1 cellular context compared by ENCODE assay signal in genomic region chr7:137934176-137934826, GRCh38.
A peak's percentile ranks its signal among the peaks of the same experiment; 100 is the strongest.
TF ChIP-seq lines count a peak whose summit lies in the region.

No MANE protein-coding gene starts in this region.

TF ChIP-seq in K562, 482 proteins besides CTCF, POLR2A, EP300 and RAD21 (continued from another document and continues in another):
- TF ChIP-seq, protein P1, sequence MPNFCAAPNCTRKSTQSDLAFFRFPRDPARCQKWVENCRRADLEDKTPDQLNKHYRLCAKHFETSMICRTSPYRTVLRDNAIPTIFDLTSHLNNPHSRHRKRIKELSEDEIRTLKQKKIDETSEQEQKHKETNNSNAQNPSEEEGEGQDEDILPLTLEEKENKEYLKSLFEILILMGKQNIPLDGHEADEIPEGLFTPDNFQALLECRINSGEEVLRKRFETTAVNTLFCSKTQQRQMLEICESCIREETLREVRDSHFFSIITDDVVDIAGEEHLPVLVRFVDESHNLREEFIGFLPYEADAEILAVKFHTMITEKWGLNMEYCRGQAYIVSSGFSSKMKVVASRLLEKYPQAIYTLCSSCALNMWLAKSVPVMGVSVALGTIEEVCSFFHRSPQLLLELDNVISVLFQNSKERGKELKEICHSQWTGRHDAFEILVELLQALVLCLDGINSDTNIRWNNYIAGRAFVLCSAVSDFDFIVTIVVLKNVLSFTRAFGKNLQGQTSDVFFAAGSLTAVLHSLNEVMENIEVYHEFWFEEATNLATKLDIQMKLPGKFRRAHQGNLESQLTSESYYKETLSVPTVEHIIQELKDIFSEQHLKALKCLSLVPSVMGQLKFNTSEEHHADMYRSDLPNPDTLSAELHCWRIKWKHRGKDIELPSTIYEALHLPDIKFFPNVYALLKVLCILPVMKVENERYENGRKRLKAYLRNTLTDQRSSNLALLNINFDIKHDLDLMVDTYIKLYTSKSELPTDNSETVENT (CRISPR knock-in tag; IDR thresholded peaks at IDR 0.05) = no peak
- TF ChIP-seq MBD2 (IDR thresholded peaks at IDR 0.05; ENCODE audit: borderline replicate concordance, low read depth) (no peak), ZNF143 (CRISPR knock-in tag; IDR thresholded peaks at IDR 0.05) (no peak), RAD51 (IDR thresholded peaks at IDR 0.05; ENCODE audit: borderline replicate concordance, low read depth) (no peak), SP1 (CRISPR knock-in tag; IDR thresholded peaks at IDR 0.05) (no peak), CBFA2T3 (IDR thresholded peaks at IDR 0.05) (0 out of 2 replicates have a peak, but pooled peaks have one; percentile 23), BMI1 (IDR thresholded peaks at IDR 0.05; ENCODE audit: low read length) (no peak), XRCC4 (IDR thresholded peaks at IDR 0.05; ENCODE audit: extremely low read depth, insufficient read depth, insufficient read length) (no peak), ZNF584 (CRISPR knock-in tag; IDR thresholded peaks at IDR 0.05; ENCODE audit: low read depth) (no peak), CC2D1A (IDR thresholded peaks at IDR 0.05) (no peak), TEAD2 (tag; IDR thresholded peaks at IDR 0.05) (peak; percentile 29; the same call in 1 of the 2 replicates), HDAC6 (IDR thresholded peaks at IDR 0.05; ENCODE audit: low read depth, low read length) (no peak), NELFE (IDR thresholded peaks at IDR 0.05; ENCODE audit: insufficient read depth, insufficient read length) (no peak), NFYB (IDR thresholded peaks at IDR 0.05; ENCODE audit: extremely low read depth, insufficient read length) (no peak), U2AF2 (optimal IDR thresholded peaks at IDR 0.05; ENCODE audit: low read depth, low read length) (no peak), SRSF3 (IDR thresholded peaks at IDR 0.05; ENCODE audit: insufficient read depth, low read length) (no peak), HDAC1 (IDR thresholded peaks at IDR 0.05) (no peak), ETV1 (tag; conservative IDR thresholded peaks at IDR 0.05; ENCODE audit: low read depth) (no peak), SMARCE1 (IDR thresholded peaks at IDR 0.05) (no peak), KDM4B (IDR thresholded peaks at IDR 0.05; ENCODE audit: borderline replicate concordance in 2 of 2, low read depth in 1 of 2) (no peak), ZBTB17 (CRISPR knock-in tag; IDR thresholded peaks at IDR 0.05) (no peak), GATAD2A (IDR thresholded peaks at IDR 0.05) (no peak), CCAR2 (IDR thresholded peaks at IDR 0.05; ENCODE audit: low read depth, low read length) (no peak), ZBTB33 (CRISPR knock-in tag; IDR thresholded peaks at IDR 0.05) (peak; percentile 52; the same call in 1 of the 2 replicates), MYC (IDR thresholded peaks at IDR 0.05; ENCODE audit: low read depth, low read length) (peak; percentile 62; the same call in 1 of the 2 replicates), MYC (CRISPR knock-in tag; IDR thresholded peaks at IDR 0.05; ENCODE audit: borderline replicate concordance, low read depth) (no peak), CBX5 (IDR thresholded peaks at IDR 0.05; ENCODE audit: borderline replicate concordance, low read depth) (no peak), TAF1 (IDR thresholded peaks at IDR 0.05; ENCODE audit: control insufficient read depth, extremely low read depth, insufficient read depth, low read length, severe bottlenecking) (no peak), SREBF2 (CRISPR knock-in tag; IDR thresholded peaks at IDR 0.05) (no peak), SRSF7 (optimal IDR thresholded peaks at IDR 0.05; ENCODE audit: low read depth, low read length) (no peak), ZKSCAN1 (IDR thresholded peaks at IDR 0.05; ENCODE audit: low read depth, low read length) (no peak), NCOA6 (IDR thresholded peaks at IDR 0.05) (no peak), RERE (CRISPR knock-in tag; IDR thresholded peaks at IDR 0.05; ENCODE audit: borderline replicate concordance) (no peak)
- TF ChIP-seq, protein P2, sequence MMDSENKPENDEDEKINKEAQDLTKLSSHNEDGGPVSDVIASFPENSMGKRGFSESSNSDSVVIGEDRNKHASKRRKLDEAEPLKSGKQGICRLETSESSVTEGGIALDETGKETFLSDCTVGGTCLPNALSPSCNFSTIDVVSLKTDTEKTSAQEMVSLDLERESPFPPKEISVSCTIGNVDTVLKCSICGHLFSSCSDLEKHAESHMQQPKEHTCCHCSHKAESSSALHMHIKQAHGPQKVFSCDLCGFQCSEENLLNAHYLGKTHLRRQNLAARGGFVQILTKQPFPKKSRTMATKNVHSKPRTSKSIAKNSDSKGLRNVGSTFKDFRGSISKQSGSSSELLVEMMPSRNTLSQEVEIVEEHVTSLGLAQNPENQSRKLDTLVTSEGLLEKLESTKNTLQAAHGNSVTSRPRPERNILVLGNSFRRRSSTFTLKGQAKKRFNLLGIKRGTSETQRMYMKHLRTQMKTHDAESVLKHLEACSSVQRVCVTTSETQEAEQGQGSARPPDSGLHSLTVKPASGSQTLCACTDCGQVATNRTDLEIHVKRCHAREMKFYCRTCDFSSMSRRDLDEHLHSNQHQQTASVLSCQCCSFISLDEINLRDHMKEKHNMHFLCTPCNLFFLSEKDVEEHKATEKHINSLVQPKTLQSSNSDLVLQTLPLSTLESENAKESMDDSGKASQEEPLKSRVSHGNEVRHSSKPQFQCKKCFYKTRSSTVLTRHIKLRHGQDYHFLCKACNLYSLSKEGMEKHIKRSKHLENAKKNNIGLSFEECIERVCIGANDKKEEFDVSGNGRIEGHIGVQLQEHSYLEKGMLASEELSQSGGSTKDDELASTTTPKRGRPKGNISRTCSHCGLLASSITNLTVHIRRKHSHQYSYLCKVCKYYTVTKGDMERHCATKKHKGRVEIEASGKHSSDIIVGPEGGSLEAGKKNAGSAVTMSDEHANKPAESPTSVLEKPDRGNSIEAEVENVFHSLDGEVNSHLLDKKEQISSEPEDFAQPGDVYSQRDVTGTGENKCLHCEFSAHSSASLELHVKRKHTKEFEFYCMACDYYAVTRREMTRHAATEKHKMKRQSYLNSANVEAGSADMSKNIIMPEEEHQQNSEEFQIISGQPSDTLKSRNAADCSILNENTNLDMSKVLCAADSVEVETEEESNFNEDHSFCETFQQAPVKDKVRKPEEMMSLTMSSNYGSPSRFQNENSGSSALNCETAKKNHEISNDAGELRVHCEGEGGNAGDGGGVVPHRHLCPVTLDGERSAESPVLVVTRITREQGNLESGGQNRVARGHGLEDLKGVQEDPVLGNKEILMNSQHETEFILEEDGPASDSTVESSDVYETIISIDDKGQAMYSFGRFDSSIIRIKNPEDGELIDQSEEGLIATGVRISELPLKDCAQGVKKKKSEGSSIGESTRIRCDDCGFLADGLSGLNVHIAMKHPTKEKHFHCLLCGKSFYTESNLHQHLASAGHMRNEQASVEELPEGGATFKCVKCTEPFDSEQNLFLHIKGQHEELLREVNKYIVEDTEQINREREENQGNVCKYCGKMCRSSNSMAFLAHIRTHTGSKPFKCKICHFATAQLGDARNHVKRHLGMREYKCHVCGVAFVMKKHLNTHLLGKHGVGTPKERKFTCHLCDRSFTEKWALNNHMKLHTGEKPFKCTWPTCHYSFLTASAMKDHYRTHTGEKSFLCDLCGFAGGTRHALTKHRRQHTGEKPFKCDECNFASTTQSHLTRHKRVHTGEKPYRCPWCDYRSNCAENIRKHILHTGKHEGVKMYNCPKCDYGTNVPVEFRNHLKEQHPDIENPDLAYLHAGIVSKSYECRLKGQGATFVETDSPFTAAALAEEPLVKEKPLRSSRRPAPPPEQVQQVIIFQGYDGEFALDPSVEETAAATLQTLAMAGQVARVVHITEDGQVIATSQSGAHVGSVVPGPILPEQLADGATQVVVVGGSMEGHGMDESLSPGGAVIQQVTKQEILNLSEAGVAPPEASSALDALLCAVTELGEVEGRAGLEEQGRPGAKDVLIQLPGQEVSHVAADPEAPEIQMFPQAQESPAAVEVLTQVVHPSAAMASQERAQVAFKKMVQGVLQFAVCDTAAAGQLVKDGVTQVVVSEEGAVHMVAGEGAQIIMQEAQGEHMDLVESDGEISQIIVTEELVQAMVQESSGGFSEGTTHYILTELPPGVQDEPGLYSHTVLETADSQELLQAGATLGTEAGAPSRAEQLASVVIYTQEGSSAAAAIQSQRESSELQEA (IDR thresholded peaks at IDR 0.05; ENCODE audit: low read depth) = no peak
- TF ChIP-seq, protein P3, sequence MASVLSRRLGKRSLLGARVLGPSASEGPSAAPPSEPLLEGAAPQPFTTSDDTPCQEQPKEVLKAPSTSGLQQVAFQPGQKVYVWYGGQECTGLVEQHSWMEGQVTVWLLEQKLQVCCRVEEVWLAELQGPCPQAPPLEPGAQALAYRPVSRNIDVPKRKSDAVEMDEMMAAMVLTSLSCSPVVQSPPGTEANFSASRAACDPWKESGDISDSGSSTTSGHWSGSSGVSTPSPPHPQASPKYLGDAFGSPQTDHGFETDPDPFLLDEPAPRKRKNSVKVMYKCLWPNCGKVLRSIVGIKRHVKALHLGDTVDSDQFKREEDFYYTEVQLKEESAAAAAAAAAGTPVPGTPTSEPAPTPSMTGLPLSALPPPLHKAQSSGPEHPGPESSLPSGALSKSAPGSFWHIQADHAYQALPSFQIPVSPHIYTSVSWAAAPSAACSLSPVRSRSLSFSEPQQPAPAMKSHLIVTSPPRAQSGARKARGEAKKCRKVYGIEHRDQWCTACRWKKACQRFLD (CRISPR knock-in tag; IDR thresholded peaks at IDR 0.05) = no peak
- TF ChIP-seq, protein P4, sequence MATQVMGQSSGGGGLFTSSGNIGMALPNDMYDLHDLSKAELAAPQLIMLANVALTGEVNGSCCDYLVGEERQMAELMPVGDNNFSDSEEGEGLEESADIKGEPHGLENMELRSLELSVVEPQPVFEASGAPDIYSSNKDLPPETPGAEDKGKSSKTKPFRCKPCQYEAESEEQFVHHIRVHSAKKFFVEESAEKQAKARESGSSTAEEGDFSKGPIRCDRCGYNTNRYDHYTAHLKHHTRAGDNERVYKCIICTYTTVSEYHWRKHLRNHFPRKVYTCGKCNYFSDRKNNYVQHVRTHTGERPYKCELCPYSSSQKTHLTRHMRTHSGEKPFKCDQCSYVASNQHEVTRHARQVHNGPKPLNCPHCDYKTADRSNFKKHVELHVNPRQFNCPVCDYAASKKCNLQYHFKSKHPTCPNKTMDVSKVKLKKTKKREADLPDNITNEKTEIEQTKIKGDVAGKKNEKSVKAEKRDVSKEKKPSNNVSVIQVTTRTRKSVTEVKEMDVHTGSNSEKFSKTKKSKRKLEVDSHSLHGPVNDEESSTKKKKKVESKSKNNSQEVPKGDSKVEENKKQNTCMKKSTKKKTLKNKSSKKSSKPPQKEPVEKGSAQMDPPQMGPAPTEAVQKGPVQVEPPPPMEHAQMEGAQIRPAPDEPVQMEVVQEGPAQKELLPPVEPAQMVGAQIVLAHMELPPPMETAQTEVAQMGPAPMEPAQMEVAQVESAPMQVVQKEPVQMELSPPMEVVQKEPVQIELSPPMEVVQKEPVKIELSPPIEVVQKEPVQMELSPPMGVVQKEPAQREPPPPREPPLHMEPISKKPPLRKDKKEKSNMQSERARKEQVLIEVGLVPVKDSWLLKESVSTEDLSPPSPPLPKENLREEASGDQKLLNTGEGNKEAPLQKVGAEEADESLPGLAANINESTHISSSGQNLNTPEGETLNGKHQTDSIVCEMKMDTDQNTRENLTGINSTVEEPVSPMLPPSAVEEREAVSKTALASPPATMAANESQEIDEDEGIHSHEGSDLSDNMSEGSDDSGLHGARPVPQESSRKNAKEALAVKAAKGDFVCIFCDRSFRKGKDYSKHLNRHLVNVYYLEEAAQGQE (CRISPR knock-in tag; IDR thresholded peaks at IDR 0.05; ENCODE audit: low read depth) = no peak
